In genomic region chr6:110545081-110545872, GRCh38 we compare ENCODE assay signal across 24 cellular contexts.
DNase-seq lines count a peak whose midpoint lies in the region; ATAC-seq and TF ChIP-seq lines count a peak whose summit lies in the region.
"Had no signal": no experiment of that assay in that cellular context is flagged by ENCODE, and none has a peak within 500 bp of the region (broad histone marks: within the 10 kb centered on the region; RNA-seq: fewer than 3 reads in every experiment).

No MANE protein-coding gene starts in this region.

- no peaks in the 10 kb centered on the region for H3K79me2 ChIP-seq in mesendoderm (ENCODE audit: control insufficient read depth, insufficient read depth, low read length)

- no peaks in the 10 kb centered on the region for H3K36me3 ChIP-seq in CD8-positive, alpha-beta memory T cell (ENCODE audit: insufficient read depth, low read length)
- H3K36me3 ChIP-seq in mesendoderm (ENCODE audit: control insufficient read depth, insufficient read depth, low read length) = no peaks in the 10 kb centered on the region
- H3K36me3 ChIP-seq: colonic mucosa, spleen, stomach had no signal

- POLR2A ChIA-PET in CD8-positive, alpha-beta memory T cell (lab: Charles Lee) = no interaction called here
- POLR2A ChIA-PET in activated B cell treated with CpG ODN at 0.5 μM for 24 hours (lab: Charles Lee) = no interaction called here

- no peak overlapping the region for H4K8ac ChIP-seq in mesendoderm (ENCODE audit: low read depth, low read length)

- ATAC-seq in activated B cell treated with CpG ODN at 0.5 μM for 24 hours (ENCODE audit: low read depth) = no peak
- ATAC-seq in HG02981 (IDR thresholded peaks at IDR 0.05; ENCODE audit: unreplicated experiment) = no peak

- H3K9me3 ChIP-seq in CD8-positive, alpha-beta memory T cell (ENCODE audit: low read length) = no peaks in the 10 kb centered on the region
- H3K9me3 ChIP-seq: colonic mucosa had no signal

- no CpG with 5 or more reads among the region's 11 CpGs for WGBS in mesendoderm (ENCODE audit: extremely low coverage, insufficient coverage, low lambda C conversion rate)

- no peak for TF ChIP-seq CTCF in activated B cell treated with CpG ODN at 0.5 μM for 24 hours (IDR thresholded peaks at IDR 0.05)

- H3K27me3 ChIP-seq in CD8-positive, alpha-beta memory T cell (ENCODE audit: insufficient read depth, low read length, poor library complexity, severe bottlenecking) = no peaks in the 10 kb centered on the region
- H3K27me3 ChIP-seq in mesendoderm (ENCODE audit: insufficient read depth, low read length, poor library complexity) = no peaks in the 10 kb centered on the region
- H3K27me3 ChIP-seq: colonic mucosa, spleen had no signal

- peaks cover 11 to 24% (median 23%) of the 10 kb centered on the region in 3 donors for H3K4me1 Mint-ChIP-seq in CD8-positive, alpha-beta memory T cell
- peaks cover 9 to 14% (median 13%) of the 10 kb centered on the region in 3 donors for H3K4me1 Mint-ChIP-seq in IgD-negative memory B cell
- peaks cover 15% of the 10 kb centered on the region for H3K4me1 Mint-ChIP-seq in activated B cell treated with CpG ODN at 0.5 μM for 24 hours
- H3K4me1 Mint-ChIP-seq in immature natural killer cell = peaks cover 16 to 19% of the 10 kb centered on the region in 2 donors
- H3K4me1 Mint-ChIP-seq: activated naive CD8-positive, alpha-beta T cell treated with anti-CD3 and anti-CD28 coated beads for 36 hours had no signal

- H3K4me3 Mint-ChIP-seq in CD8-positive, alpha-beta memory T cell = peak overlapping the region in 6 of 7 donors; percentile 41 to 79 (median 74)
- H3K4me3 Mint-ChIP-seq in IgD-negative memory B cell (peak overlapping the region in 3 of 4 donors; percentile 70 to 81 (median 77)), activated B cell treated with CpG ODN at 0.5 μM for 24 hours (peak overlapping the region; percentile 42), immature natural killer cell (peak overlapping the region; percentile 59 to 83 (median 70))
- H3K4me3 Mint-ChIP-seq: activated naive CD8-positive, alpha-beta T cell treated with anti-CD3 and anti-CD28 coated beads for 36 hours; endodermal cell; HFFc6; type B pancreatic cell had no signal

- H2BK5ac ChIP-seq in mesendoderm (ENCODE audit: low read length) = no peak overlapping the region

- H3K18ac ChIP-seq in mesendoderm (ENCODE audit: low read length) = no peak overlapping the region

- no peaks in the 10 kb centered on the region for H3K4me1 ChIP-seq in CD8-positive, alpha-beta memory T cell (ENCODE audit: insufficient read depth, low read length)
- H3K4me1 ChIP-seq in mesendoderm (ENCODE audit: control insufficient read depth, low read depth, low read length) = no peaks in the 10 kb centered on the region
- H3K4me1 ChIP-seq: colonic mucosa had no signal

- peaks cover 0 to 6% (median 5%) of the 10 kb centered on the region in 3 donors for H3K36me3 Mint-ChIP-seq in CD8-positive, alpha-beta memory T cell
- H3K36me3 Mint-ChIP-seq in IgD-negative memory B cell (peaks cover 4% of the 10 kb centered on the region), activated B cell treated with CpG ODN at 0.5 μM for 24 hours (ENCODE audit: low read depth) (no peaks in the 10 kb centered on the region), immature natural killer cell (no peaks in the 10 kb centered on the region)
- H3K36me3 Mint-ChIP-seq: type B pancreatic cell had no signal

- no peak for DNase-seq in CD8-positive, alpha-beta memory T cell
- no peak for DNase-seq in activated B cell treated with CpG ODN at 0.5 μM for 24 hours
- no peak for DNase-seq in immature natural killer cell
- no peak for DNase-seq in SKM-1 (lab: John Stamatoyannopoulos, UW; ENCODE audit: unreplicated experiment)
- DNase-seq in medulla oblongata (ENCODE audit: extremely low spot score) = no peak
- no peak for DNase-seq in mesendoderm
- DNase-seq: activated CD4-positive, alpha-beta T cell treated with anti-CD3 and anti-CD28 coated beads for 1 hour; activated naive CD8-positive, alpha-beta T cell treated with anti-CD3 and anti-CD28 coated beads for 36 hours; colonic mucosa; HFFc6; mammary epithelial cell; NCI-H1436 treated with DMSO at 0.1 percent for 48 hours; NCI-H2171; NCI-H524; occipital lobe; retina; spleen; stimulated activated CD4-positive, alpha-beta T cell treated with anti-CD3 and anti-CD28 coated beads, Interleukin-4, amount 100 ng/mL, for 24 hours; stomach had no signal

- H3K27ac Mint-ChIP-seq in CD8-positive, alpha-beta memory T cell = peak overlapping the region in 4 of 8 donors; percentile 18 to 61 (median 31)
- peak overlapping the region in 1 of 3 donors; percentile 45 for H3K27ac Mint-ChIP-seq in IgD-negative memory B cell
- no peak overlapping the region for H3K27ac Mint-ChIP-seq in activated B cell treated with CpG ODN at 0.5 μM for 24 hours
- H3K27ac Mint-ChIP-seq in immature natural killer cell = peak overlapping the region in 3 of 6 donors; percentile 1 to 78 (median 60)
- H3K27ac Mint-ChIP-seq: activated naive CD8-positive, alpha-beta T cell treated with anti-CD3 and anti-CD28 coated beads for 36 hours; activated T-helper 2 cell treated with anti-CD3 and anti-CD28 coated beads, Interferon-gamma antibody, Interleukin-2, Interleukin-4, amounts not matched to agents 10 μg/mL and 5 μg/mL and 100 μg/mL, durations not matched to agents 14 hours and 24 hours and 36 hours; endodermal cell; type B pancreatic cell had no signal

- CTCF ChIA-PET in CD8-positive, alpha-beta memory T cell (lab: Charles Lee) = interaction anchor here (0.8 to 1.3 kb wide), 3 partner anchors 14 to 137 kb away, joined by 3 to 4 read pairs (median 3); no protein-coding TSS in a partner anchor
- CTCF ChIA-PET in activated B cell treated with CpG ODN at 0.5 μM for 24 hours (lab: Charles Lee) = interaction anchor here (1.3 kb wide), 1 partner anchor 17 kb away, joined by 3 read pairs; no protein-coding TSS in a partner anchor

- H3K27me3 Mint-ChIP-seq in CD8-positive, alpha-beta memory T cell = peaks cover 0 to 7% of the 10 kb centered on the region in 2 donors
- H3K27me3 Mint-ChIP-seq in IgD-negative memory B cell (peaks cover 3% of the 10 kb centered on the region), activated B cell treated with CpG ODN at 0.5 μM for 24 hours (peaks cover 4% of the 10 kb centered on the region), immature natural killer cell (ENCODE audit: low read depth in 3 of 3) (peaks cover 2 to 8% (median 4%) of the 10 kb centered on the region in 3 donors)

- no peaks in the 10 kb centered on the region for H3K79me1 ChIP-seq in mesendoderm (ENCODE audit: low read length)

- H2BK120ac ChIP-seq in mesendoderm (ENCODE audit: low read depth, low read length) = no peak overlapping the region

- H4K5ac ChIP-seq in mesendoderm (ENCODE audit: low read length) = no peak overlapping the region

- no peak overlapping the region for H3K27ac ChIP-seq in CD8-positive, alpha-beta memory T cell (ENCODE audit: low read depth, low read length)
- H3K27ac ChIP-seq in mesendoderm (ENCODE audit: low read depth, low read length) = no peak overlapping the region
- H3K27ac ChIP-seq: colonic mucosa, spleen, stomach had no signal

- H3K9me3 Mint-ChIP-seq in CD8-positive, alpha-beta memory T cell = peaks cover 0 to 8% (median 3%) of the 10 kb centered on the region in 5 donors
- H3K9me3 Mint-ChIP-seq in IgD-negative memory B cell = peaks cover 0 to 7% (median 5%) of the 10 kb centered on the region in 3 donors
- H3K9me3 Mint-ChIP-seq in activated B cell treated with CpG ODN at 0.5 μM for 24 hours = peaks cover 5% of the 10 kb centered on the region
- H3K9me3 Mint-ChIP-seq in immature natural killer cell = no peaks in the 10 kb centered on the region

- no peak overlapping the region for H3K4ac ChIP-seq in mesendoderm (ENCODE audit: low read depth, low read length)

- H3K56ac ChIP-seq in mesendoderm (ENCODE audit: low read length) = no peak overlapping the region

- H3K23ac ChIP-seq in mesendoderm (ENCODE audit: low read length) = no peak overlapping the region

- intact Hi-C loops in activated B cell treated with CpG ODN at 0.5 μM for 24 hours (cut with micrococcal nuclease) = no loop called here

- no peak overlapping the region for H2BK15ac ChIP-seq in mesendoderm (replicated peaks; ENCODE audit: low read depth)

- no peak overlapping the region for H3K9ac ChIP-seq in mesendoderm (ENCODE audit: low read length)

- H2AK5ac ChIP-seq in mesendoderm (ENCODE audit: low read length) = no peak overlapping the region

- no peak overlapping the region for H3K4me3 ChIP-seq in CD8-positive, alpha-beta memory T cell (ENCODE audit: low read length)
- H3K4me3 ChIP-seq in mesendoderm (ENCODE audit: low read length) = no peak overlapping the region
- H3K4me3 ChIP-seq: colonic mucosa, stomach had no signal

- H3K4me2 ChIP-seq in mesendoderm (ENCODE audit: low read length) = no peak overlapping the region
